ENCODE assay signal across 11 cellular contexts in genomic region chr6:2848851-2849250, GRCh38. TPM values are rescaled to one million over a fixed set of nuclear protein-coding genes. Genes with fewer than 3 reads are reported as not detected.
DNase-seq lines count a peak whose midpoint lies in the region; ATAC-seq lines count a peak whose summit lies in the region.
"Had no signal": no experiment of that assay in that cellular context is flagged by ENCODE, and none has a peak within 500 bp of the region (broad histone marks: within the 10 kb centered on the region; RNA-seq: fewer than 3 reads in every experiment).

No MANE protein-coding gene starts in this region.

- H3K27me3 ChIP-seq in thymus (ENCODE audit: control insufficient read depth, insufficient read depth) = no peaks in the 10 kb centered on the region
- H3K27me3 ChIP-seq: cardiac muscle cell had no signal

- no peaks in the 10 kb centered on the region for H3K27me3 Mint-ChIP-seq in activated CD4-positive, alpha-beta memory T cell treated with anti-CD3 and anti-CD28 coated beads, Interleukin-2, amount 10 ng/mL, durations not matched to agents 7 days and 5 days

- 77% methylated on average over 10 of the region's 10 CpGs for WGBS in thymus

- peak overlapping the region; percentile 74 for H3K27ac Mint-ChIP-seq in activated CD4-positive, alpha-beta memory T cell treated with anti-CD3 and anti-CD28 coated beads, Interleukin-2, amount 10 ng/mL, durations not matched to agents 7 days and 5 days

- POLR2A ChIA-PET in activated CD4-positive, alpha-beta memory T cell treated with anti-CD3 and anti-CD28 coated beads, Interleukin-2, amount 10 ng/mL, durations not matched to agents 7 days and 5 days (lab: Charles Lee) = interaction anchor here (0.6 to 3.7 kb wide), 11 partner anchors 9 to 140 kb away, joined by 3 to 29 read pairs (median 3); no protein-coding TSS in a partner anchor

- peaks cover 1% of the 10 kb centered on the region for H3K4me1 ChIP-seq in thymus (ENCODE audit: control insufficient read depth, insufficient read depth, low read length)

- H3K36me3 ChIP-seq in thymus (ENCODE audit: control insufficient read depth, insufficient read depth) = no peaks in the 10 kb centered on the region
- H3K36me3 ChIP-seq: cardiac muscle cell had no signal

- peak overlapping the region; percentile 43 for H3K4me3 Mint-ChIP-seq in activated CD4-positive, alpha-beta memory T cell treated with anti-CD3 and anti-CD28 coated beads, Interleukin-2, amount 10 ng/mL, durations not matched to agents 7 days and 5 days

- DNase-seq in activated CD8-positive, alpha-beta memory T cell treated with anti-CD3 and anti-CD28 coated beads for 24 hours = peak; percentile 74
- DNase-seq in activated CD8-positive, alpha-beta memory T cell treated with anti-CD3 and anti-CD28 coated beads, Interleukin-2, amount 50 U/mL, for 48 hours = no peak
- DNase-seq in activated CD4-positive, alpha-beta memory T cell treated with anti-CD3 and anti-CD28 coated beads, Interleukin-2, amount 10 ng/mL, durations not matched to agents 7 days and 5 days = peak; percentile 81
- peak; percentile 57 for DNase-seq in iPS-NIHi11 (ENCODE audit: low spot score)
- no peak for DNase-seq in HUDEP-2 (lab: John Stamatoyannopoulos, UW; ENCODE audit: unreplicated experiment in 76 of 76)
- no peak for DNase-seq in UCSD-AML1 (lab: John Stamatoyannopoulos, UW; ENCODE audit: unreplicated experiment)
- DNase-seq: HCEC 1CT, NCI-H1417 treated with DMSO at 0.1 percent for 48 hours had no signal

- ATAC-seq in GM21367 (IDR thresholded peaks at IDR 0.05; ENCODE audit: unreplicated experiment) = no peak

- peaks cover 49% of the 10 kb centered on the region for H3K4me1 Mint-ChIP-seq in activated CD4-positive, alpha-beta memory T cell treated with anti-CD3 and anti-CD28 coated beads, Interleukin-2, amount 10 ng/mL, durations not matched to agents 7 days and 5 days

- no peak overlapping the region for H3K4me3 ChIP-seq in thymus (ENCODE audit: low read length)
- H3K4me3 ChIP-seq: cardiac muscle cell had no signal

- CTCF ChIA-PET in activated CD4-positive, alpha-beta memory T cell treated with anti-CD3 and anti-CD28 coated beads, Interleukin-2, amount 10 ng/mL, durations not matched to agents 7 days and 5 days (lab: Charles Lee) = interaction anchor here (1.0 to 6.2 kb wide), 9 partner anchors 9 to 141 kb away, joined by 3 to 170 read pairs (median 7); no protein-coding TSS in a partner anchor

- H3K9me3 Mint-ChIP-seq in activated CD4-positive, alpha-beta memory T cell treated with anti-CD3 and anti-CD28 coated beads, Interleukin-2, amount 10 ng/mL, durations not matched to agents 7 days and 5 days = peaks cover 4% of the 10 kb centered on the region

- H3K27ac ChIP-seq in thymus (ENCODE audit: low read depth) = peak overlapping the region; percentile 36
- H3K27ac ChIP-seq: cardiac muscle cell had no signal

- H3K9me3 ChIP-seq in thymus (ENCODE audit: control insufficient read depth) = no peaks in the 10 kb centered on the region

- peaks cover 15% of the 10 kb centered on the region for H3K36me3 Mint-ChIP-seq in activated CD4-positive, alpha-beta memory T cell treated with anti-CD3 and anti-CD28 coated beads, Interleukin-2, amount 10 ng/mL, durations not matched to agents 7 days and 5 days (ENCODE audit: low read depth)

RNA-seq across cellular contexts. Expression of gene SERPINB1, which starts 7.2 kb away (rescaled TPM):
- 10 to 100 TPM; 85.0 to 86.5 TPM for total RNA-seq in activated CD4-positive, alpha-beta memory T cell treated with anti-CD3 and anti-CD28 coated beads, Interleukin-2, amount 10 ng/mL, durations not matched to agents 7 days and 5 days
- 120 TPM for polyA plus RNA-seq in thymus

RNA-seq across cellular contexts. Expression of gene SERPINB9, which starts 54.3 kb away (rescaled TPM):
- total RNA-seq in activated CD4-positive, alpha-beta memory T cell treated with anti-CD3 and anti-CD28 coated beads, Interleukin-2, amount 10 ng/mL, durations not matched to agents 7 days and 5 days = 10 to 100 TPM; 50.0 to 51.3 TPM
- 29.5 TPM for polyA plus RNA-seq in thymus

Comparison
In these comparisons a context has a peak if more than half of its experiments do, and no peak if none do; other contexts are left out.
1. DNase-seq: peak in activated CD8-positive, alpha-beta memory T cell treated with anti-CD3 and anti-CD28 coated beads for 24 hours (single experiment), activated CD4-positive, alpha-beta memory T cell treated with anti-CD3 and anti-CD28 coated beads, Interleukin-2, amount 10 ng/mL, durations not matched to agents 7 days and 5 days (single experiment) and iPS-NIHi11 (single experiment); none in activated CD8-positive, alpha-beta memory T cell treated with anti-CD3 and anti-CD28 coated beads, Interleukin-2, amount 50 U/mL, for 48 hours (single experiment), HUDEP-2 (0 of 76) and UCSD-AML1 (single experiment).